In the genomic region with DNA sequence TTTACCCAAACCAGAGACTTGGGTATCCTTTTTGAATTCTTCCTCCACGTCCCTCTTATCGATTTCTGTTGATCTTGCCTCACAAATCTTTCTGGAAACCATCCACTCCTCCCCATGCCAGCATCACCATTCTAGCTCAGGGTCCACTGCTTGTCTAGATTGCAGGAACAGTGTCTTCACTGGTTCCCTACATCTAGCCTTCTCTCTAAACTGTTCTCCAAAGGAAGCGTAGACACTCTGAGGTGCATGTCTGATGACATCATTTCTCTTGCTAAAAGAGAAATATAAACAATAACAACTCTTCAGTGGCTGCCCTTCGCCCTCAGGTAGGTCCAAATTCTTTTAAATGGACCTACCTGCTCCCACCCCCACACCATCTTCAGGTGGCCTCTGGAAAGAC, we compare ENCODE assay signal across 29 cellular contexts.
"Had no signal": no experiment of that assay in that cellular context is flagged by ENCODE, and none has a peak within 500 bp of the region (broad histone marks: within the 10 kb centered on the region; RNA-seq: fewer than 3 reads in every experiment).

No MANE protein-coding gene starts in this region.

- H3K27me3 Mint-ChIP-seq: activated CD8-positive, alpha-beta T cell treated with anti-CD3 and anti-CD28 coated beads for 36 hours had no signal

- DNase-seq: activated CD4-positive, alpha-beta T cell treated with anti-CD3 and anti-CD28 coated beads for 48 hours; activated CD4-positive, alpha-beta T cell treated with anti-CD3 and anti-CD28 coated beads, Interleukin-2, amount 50 U/mL, for 1 hour; activated CD4-positive, alpha-beta T cell treated with anti-CD3 and anti-CD28 coated beads, Interleukin-2, amount 50 U/mL, for 48 hours; activated CD8-positive, alpha-beta memory T cell treated with anti-CD3 and anti-CD28 coated beads, Interleukin-2, amount 10 ng/mL, durations not matched to agents 7 days and 5 days; activated CD8-positive, alpha-beta memory T cell treated with anti-CD3 and anti-CD28 coated beads, Interleukin-2, amount 50 U/mL, for 4 hours; activated CD8-positive, alpha-beta T cell treated with anti-CD3 and anti-CD28 coated beads for 36 hours; activated gamma-delta T cell; activated naive CD4-positive, alpha-beta T cell; activated naive CD4-positive, alpha-beta T cell treated with anti-CD3 and anti-CD28 coated beads, Interleukin-2, amount 10 ng/mL, durations not matched to agents 7 days and 5 days; activated naive CD8-positive, alpha-beta T cell treated with anti-CD3 and anti-CD28 coated beads, Interleukin-2, amount 10 ng/mL, durations not matched to agents 7 days and 5 days; activated T-cell treated with anti-CD3 and anti-CD28 coated beads, Interleukin-2, amount 50 U/mL, for 1 hour; activated T-cell treated with anti-CD3 and anti-CD28 coated beads, Interleukin-2, amount 50 U/mL, for 48 hours; central memory CD4-positive, alpha-beta T cell; cerebellar nuclear complex; colonic mucosa; effector CD8-positive, alpha-beta T cell; foreskin fibroblast; heart right ventricle; T-helper 2 cell had no signal

- H3K27me3 ChIP-seq: ascending aorta, breast epithelium, cardiac muscle cell, colonic mucosa, heart right ventricle had no signal

- H3K4me1 ChIP-seq: ascending aorta, colonic mucosa had no signal

- H3K4me3 ChIP-seq: ascending aorta, breast epithelium, cardiac muscle cell, colonic mucosa, heart right ventricle had no signal

- H3K4me3 Mint-ChIP-seq: activated CD8-positive, alpha-beta memory T cell treated with anti-CD3 and anti-CD28 coated beads, Interleukin-2, amount 10 ng/mL, durations not matched to agents 7 days and 5 days; activated CD8-positive, alpha-beta T cell treated with anti-CD3 and anti-CD28 coated beads for 36 hours; activated naive CD4-positive, alpha-beta T cell treated with anti-CD3 and anti-CD28 coated beads, Interleukin-2, amount 10 ng/mL, durations not matched to agents 7 days and 5 days; activated naive CD8-positive, alpha-beta T cell treated with anti-CD3 and anti-CD28 coated beads, Interleukin-2, amount 10 ng/mL, durations not matched to agents 7 days and 5 days; activated T-helper 1 cell treated with anti-CD3 and anti-CD28 coated beads, Interleukin-12 subunit alpha, Interleukin-12 subunit beta, Interleukin-2, Interleukin-4 antibody, amounts not matched to agents 30 ng/mL and 10 ng/mL and 1 ng/mL, durations not matched to agents 14 hours and 24 hours and 36 hours; brain; WTC11 had no signal

- H3K9me3 ChIP-seq: ascending aorta, breast epithelium, colonic mucosa, heart right ventricle had no signal

- H3K36me3 Mint-ChIP-seq: activated CD8-positive, alpha-beta memory T cell treated with anti-CD3 and anti-CD28 coated beads, Interleukin-2, amount 10 ng/mL, durations not matched to agents 7 days and 5 days; activated naive CD4-positive, alpha-beta T cell treated with anti-CD3 and anti-CD28 coated beads, Interleukin-2, amount 10 ng/mL, durations not matched to agents 7 days and 5 days; activated naive CD4-positive, alpha-beta T cell treated with anti-CD3 and anti-CD28 coated beads, Interleukin-2, amount 50 U/mL, for 72 hours; activated naive CD8-positive, alpha-beta T cell treated with anti-CD3 and anti-CD28 coated beads, Interleukin-2, amount 10 ng/mL, durations not matched to agents 7 days and 5 days; brain; WTC11 had no signal

- H3K27ac ChIP-seq: ascending aorta, breast epithelium, colonic mucosa, heart right ventricle had no signal

- H3K27ac Mint-ChIP-seq: activated CD8-positive, alpha-beta memory T cell treated with anti-CD3 and anti-CD28 coated beads, Interleukin-2, amount 10 ng/mL, durations not matched to agents 7 days and 5 days; activated CD8-positive, alpha-beta T cell treated with anti-CD3 and anti-CD28 coated beads for 36 hours; activated naive CD4-positive, alpha-beta T cell treated with anti-CD3 and anti-CD28 coated beads, Interleukin-2, amount 10 ng/mL, durations not matched to agents 7 days and 5 days; activated naive CD4-positive, alpha-beta T cell treated with anti-CD3 and anti-CD28 coated beads, Interleukin-2, amount 50 U/mL, for 72 hours; activated naive CD8-positive, alpha-beta T cell treated with anti-CD3 and anti-CD28 coated beads, Interleukin-2, amount 10 ng/mL, durations not matched to agents 7 days and 5 days; activated T-helper 1 cell treated with anti-CD3 and anti-CD28 coated beads, Interleukin-12 subunit alpha, Interleukin-12 subunit beta, Interleukin-2, Interleukin-4 antibody, amounts not matched to agents 30 ng/mL and 10 ng/mL and 1 ng/mL, durations not matched to agents 14 hours and 24 hours and 36 hours; activated T-helper 2 cell treated with anti-CD3 and anti-CD28 coated beads, Interferon-gamma antibody, Interleukin-2, Interleukin-4, amounts not matched to agents 10 μg/mL and 5 μg/mL and 100 μg/mL, durations not matched to agents 14 hours and 24 hours and 36 hours; brain; WTC11 had no signal

- H3K36me3 ChIP-seq: ascending aorta, breast epithelium, cardiac muscle cell, colonic mucosa, heart right ventricle had no signal

- ATAC-seq: activated CD8-positive, alpha-beta memory T cell treated with anti-CD3 and anti-CD28 coated beads, Interleukin-2, amount 10 ng/mL, durations not matched to agents 7 days and 5 days; activated CD8-positive, alpha-beta T cell treated with anti-CD3 and anti-CD28 coated beads for 36 hours; activated naive CD4-positive, alpha-beta T cell treated with anti-CD3 and anti-CD28 coated beads, Interleukin-2, amount 50 U/mL, for 72 hours; esophagus mucosa; heart right ventricle; WTC11 had no signal

- H3K9me3 Mint-ChIP-seq: activated CD8-positive, alpha-beta T cell treated with anti-CD3 and anti-CD28 coated beads for 36 hours; activated naive CD4-positive, alpha-beta T cell treated with anti-CD3 and anti-CD28 coated beads, Interleukin-2, amount 10 ng/mL, durations not matched to agents 7 days and 5 days; activated naive CD4-positive, alpha-beta T cell treated with anti-CD3 and anti-CD28 coated beads, Interleukin-2, amount 50 U/mL, for 72 hours; activated naive CD8-positive, alpha-beta T cell treated with anti-CD3 and anti-CD28 coated beads, Interleukin-2, amount 10 ng/mL, durations not matched to agents 7 days and 5 days; activated T-helper 1 cell treated with anti-CD3 and anti-CD28 coated beads, Interleukin-12 subunit alpha, Interleukin-12 subunit beta, Interleukin-2, Interleukin-4 antibody, amounts not matched to agents 30 ng/mL and 10 ng/mL and 1 ng/mL, durations not matched to agents 14 hours and 24 hours and 36 hours; activated T-helper 2 cell treated with anti-CD3 and anti-CD28 coated beads, Interferon-gamma antibody, Interleukin-2, Interleukin-4, amounts not matched to agents 10 μg/mL and 5 μg/mL and 100 μg/mL, durations not matched to agents 14 hours and 24 hours and 36 hours; brain; WTC11 had no signal

- FAIRE-seq: frontal cortex had no signal

- H3K4me1 Mint-ChIP-seq: activated naive CD4-positive, alpha-beta T cell treated with anti-CD3 and anti-CD28 coated beads, Interleukin-2, amount 10 ng/mL, durations not matched to agents 7 days and 5 days had no signal
